22 cellular contexts compared by ENCODE assay signal in genomic region chr20:17456226-17456625, GRCh38.
"Had no signal": no experiment of that assay in that cellular context is flagged by ENCODE, and none has a peak within 500 bp of the region (broad histone marks: within the 10 kb centered on the region; RNA-seq: fewer than 3 reads in every experiment).

No MANE protein-coding gene starts in this region.

- DNase-seq: activated CD4-positive, alpha-beta memory T cell treated with anti-CD3 and anti-CD28 coated beads for 36 hours; activated CD4-positive, alpha-beta T cell treated with anti-CD3 and anti-CD28 coated beads, Interleukin-2, amount 10 ng/mL, durations not matched to agents 24 days and 14 days; activated CD4-positive, CD25-positive, alpha-beta regulatory T cell treated with anti-CD3 and anti-CD28 coated beads, Interleukin-2, amount 50 U/mL, for 72 hours; activated CD8-positive, alpha-beta memory T cell treated with anti-CD3 and anti-CD28 coated beads, Interleukin-2, amount 50 U/mL, for 4 hours; activated effector memory CD4-positive, alpha-beta T cell treated with anti-CD3 and anti-CD28 coated beads, Interleukin-2, amount 50 U/mL, for 16 hours; activated naive CD4-positive, alpha-beta T cell treated with anti-CD3 and anti-CD28 coated beads, Interleukin-2, amount 10 ng/mL, durations not matched to agents 7 days and 5 days; activated T-cell treated with anti-CD3 and anti-CD28 coated beads, Interleukin-2, amount 50 U/mL, for 1 hour; amniotic stem cell; cortex of kidney; endodermal cell; foreskin fibroblast; head of caudate nucleus; kidney; left colon; natural killer cell; sigmoid colon; stimulated activated CD4-positive, alpha-beta T cell treated with anti-CD3 and anti-CD28 coated beads, Interleukin-15, amount 100 ng/mL, for 24 hours; stimulated activated CD4-positive, alpha-beta T cell treated with anti-CD3 and anti-CD28 coated beads, Interleukin-2, amount 100 ng/mL, for 24 hours; stimulated activated naive CD4-positive, alpha-beta T cell; T-helper 2 cell; upper lobe of right lung had no signal

- H3K4me3 ChIP-seq: sigmoid colon, thoracic aorta, upper lobe of right lung had no signal

- H3K4me1 ChIP-seq: sigmoid colon, upper lobe of right lung had no signal

- H3K27ac ChIP-seq: sigmoid colon, thoracic aorta, upper lobe of right lung had no signal

- H3K9me3 ChIP-seq: sigmoid colon, thoracic aorta, upper lobe of right lung had no signal

- H3K36me3 ChIP-seq: sigmoid colon, thoracic aorta, upper lobe of right lung had no signal
